8 cellular contexts compared by ENCODE assay signal in genomic region chr1:220690140-220691038, GRCh38. TPM values are rescaled to one million over a fixed set of nuclear protein-coding genes. Genes with fewer than 3 reads are reported as not detected.
A peak's percentile ranks its signal among the peaks of the same experiment; 100 is the strongest.
DNase-seq lines count a peak whose midpoint lies in the region; ATAC-seq and TF ChIP-seq lines count a peak whose summit lies in the region.

C1orf115 (plus strand) TSS chr1:220690363; CDS start chr1:220690403, 40 bp downstream.

- H3K56ac ChIP-seq in mesendoderm (ENCODE audit: low read length): peak within 1 kb of the TSS; percentile 88

- POLR2A ChIA-PET in activated CD8-positive, alpha-beta T cell treated with anti-CD3 and anti-CD28 coated beads for 36 hours (lab: Charles Lee): no interaction called here

- peak; percentile 91 for TF ChIP-seq CTCF in activated CD8-positive, alpha-beta T cell treated with anti-CD3 and anti-CD28 coated beads for 36 hours (IDR thresholded peaks at IDR 0.05)

- intact Hi-C loops in activated CD8-positive, alpha-beta T cell treated with anti-CD3 and anti-CD28 coated beads for 36 hours (cut with micrococcal nuclease): loop anchor here (5.0 kb wide), 2 partner anchors 42 to 87 kb away; no protein-coding TSS in a partner anchor

- in situ Hi-C loops in ACHN (cut with HindIII; ENCODE audit: low pct_ligation_motif_present, low pct_unique_long_range_greater_than_20kb, low sequenced_read_pairs): no loop called here

- peak within 1 kb of the TSS; percentile 9 for H3K18ac ChIP-seq in mesendoderm (ENCODE audit: low read length)

- no peaks in the 10 kb centered on the region for H3K36me3 Mint-ChIP-seq in activated CD8-positive, alpha-beta T cell treated with anti-CD3 and anti-CD28 coated beads for 36 hours (ENCODE audit: low read depth)

- H3K4me1 ChIP-seq in mesendoderm (ENCODE audit: control insufficient read depth, low read depth, low read length): no peaks in the 10 kb centered on the region

- no CpG with 5 or more reads among the region's 93 CpGs for WGBS in mesendoderm (ENCODE audit: extremely low coverage, insufficient coverage, low lambda C conversion rate)

- H3K27ac Mint-ChIP-seq in activated CD8-positive, alpha-beta T cell treated with anti-CD3 and anti-CD28 coated beads for 36 hours: no peak within 1 kb of the TSS

- H2BK15ac ChIP-seq in mesendoderm (replicated peaks; ENCODE audit: low read depth): no peak within 1 kb of the TSS

- H4K5ac ChIP-seq in mesendoderm (ENCODE audit: low read length): no peak within 1 kb of the TSS

- peaks cover 18% of the 10 kb centered on the region for H3K27me3 Mint-ChIP-seq in activated CD8-positive, alpha-beta T cell treated with anti-CD3 and anti-CD28 coated beads for 36 hours

- peaks cover 7% of the 10 kb centered on the region for H3K27me3 ChIP-seq in mesendoderm (ENCODE audit: insufficient read depth, low read length, poor library complexity)

- H3K4me1 Mint-ChIP-seq in activated CD8-positive, alpha-beta T cell treated with anti-CD3 and anti-CD28 coated beads for 36 hours (ENCODE audit: low read depth): peaks cover 4% of the 10 kb centered on the region

- CTCF ChIA-PET in activated CD8-positive, alpha-beta T cell treated with anti-CD3 and anti-CD28 coated beads for 36 hours (lab: Charles Lee): interaction anchor here (0.9 to 2.1 kb wide), 2 partner anchors 35 to 43 kb away, joined by 5 to 10 read pairs; no protein-coding TSS in a partner anchor

- H3K27ac ChIP-seq in mesendoderm (ENCODE audit: low read depth, low read length): no peak within 1 kb of the TSS

- H2AK5ac ChIP-seq in mesendoderm (ENCODE audit: low read length): no peak within 1 kb of the TSS

- DNase-seq in ACHN (peak; percentile 80), NCI-H345 (lab: John Stamatoyannopoulos, UW) (peak; percentile 83), mesendoderm (peak; percentile 86)
- peak; percentile 73 for DNase-seq in activated CD8-positive, alpha-beta T cell treated with anti-CD3 and anti-CD28 coated beads for 36 hours
- DNase-seq in effector CD4-positive, alpha-beta T cell: peak; percentile 42
- peak; percentile 26 for DNase-seq in stimulated activated CD8-positive, alpha-beta memory T cell treated with anti-CD3 and anti-CD28 coated beads, Interleukin-12 subunit alpha, Interleukin-12 subunit beta, amount 100 ng/mL, for 4 hours (ENCODE audit: low read depth)

- H2BK120ac ChIP-seq in mesendoderm (ENCODE audit: low read depth, low read length): no peak within 1 kb of the TSS

- no peak within 1 kb of the TSS for H2BK5ac ChIP-seq in mesendoderm (ENCODE audit: low read length)

- H3K9me3 Mint-ChIP-seq in activated CD8-positive, alpha-beta T cell treated with anti-CD3 and anti-CD28 coated beads for 36 hours: no peaks in the 10 kb centered on the region

- H3K4me2 ChIP-seq in mesendoderm (ENCODE audit: low read length): peak within 1 kb of the TSS; percentile 59

- H3K4me3 ChIP-seq in mesendoderm (ENCODE audit: low read length): peak within 1 kb of the TSS; percentile 51

- no peaks in the 10 kb centered on the region for H3K79me2 ChIP-seq in mesendoderm (ENCODE audit: control insufficient read depth, insufficient read depth, low read length)

- no peak within 1 kb of the TSS for H3K23ac ChIP-seq in mesendoderm (ENCODE audit: low read length)

- H3K9ac ChIP-seq in mesendoderm (ENCODE audit: low read length): peak within 1 kb of the TSS; percentile 70

- no peak within 1 kb of the TSS for H4K8ac ChIP-seq in mesendoderm (ENCODE audit: low read depth, low read length)

- peak within 1 kb of the TSS; percentile 65 for H3K4me3 Mint-ChIP-seq in activated CD8-positive, alpha-beta T cell treated with anti-CD3 and anti-CD28 coated beads for 36 hours

- no peaks in the 10 kb centered on the region for H3K36me3 ChIP-seq in mesendoderm (ENCODE audit: control insufficient read depth, insufficient read depth, low read length)

- no peaks in the 10 kb centered on the region for H3K79me1 ChIP-seq in mesendoderm (ENCODE audit: low read length)

- H3K4ac ChIP-seq in mesendoderm (ENCODE audit: low read depth, low read length): no peak within 1 kb of the TSS

- ATAC-seq in GM18870 (IDR thresholded peaks at IDR 0.05; ENCODE audit: unreplicated experiment) (peak; percentile 93), HG03097 (IDR thresholded peaks at IDR 0.05; ENCODE audit: low FRiP score, unreplicated experiment) (peak; percentile 99)
- ATAC-seq in activated CD8-positive, alpha-beta T cell treated with anti-CD3 and anti-CD28 coated beads for 36 hours: peak; percentile 99

RNA-seq across cellular contexts. Expression of gene C1orf115, which starts in this region (rescaled TPM):
- total RNA-seq in activated CD8-positive, alpha-beta T cell treated with anti-CD3 and anti-CD28 coated beads for 36 hours: under 1 TPM; 0.07 to 0.13 TPM
- polyA plus RNA-seq in mesendoderm (2013, experiment 1 of 2): 2.2 TPM
- 2.3 TPM for polyA plus RNA-seq in mesendoderm (2013, experiment 2 of 2)

Comparison
In these comparisons a context has a peak if more than half of its experiments do, and no peak if none do; other contexts are left out.
1. Peak in DNase-seq and ATAC-seq in activated CD8-positive, alpha-beta T cell treated with anti-CD3 and anti-CD28 coated beads for 36 hours; RNA of the gene not detected or under 1 TPM.
2. DNase-seq: peak in every context shown above with its lines; median percentile 86 in mesendoderm; 83 in NCI-H345; 80 in ACHN; 73 in activated CD8-positive, alpha-beta T cell treated with anti-CD3 and anti-CD28 coated beads for 36 hours; 42 in effector CD4-positive, alpha-beta T cell; 26 in stimulated activated CD8-positive, alpha-beta memory T cell treated with anti-CD3 and anti-CD28 coated beads, Interleukin-12 subunit alpha, Interleukin-12 subunit beta, amount 100 ng/mL, for 4 hours.